Comparison of ENCODE assay signal across 8 cellular contexts in the genomic region with DNA sequence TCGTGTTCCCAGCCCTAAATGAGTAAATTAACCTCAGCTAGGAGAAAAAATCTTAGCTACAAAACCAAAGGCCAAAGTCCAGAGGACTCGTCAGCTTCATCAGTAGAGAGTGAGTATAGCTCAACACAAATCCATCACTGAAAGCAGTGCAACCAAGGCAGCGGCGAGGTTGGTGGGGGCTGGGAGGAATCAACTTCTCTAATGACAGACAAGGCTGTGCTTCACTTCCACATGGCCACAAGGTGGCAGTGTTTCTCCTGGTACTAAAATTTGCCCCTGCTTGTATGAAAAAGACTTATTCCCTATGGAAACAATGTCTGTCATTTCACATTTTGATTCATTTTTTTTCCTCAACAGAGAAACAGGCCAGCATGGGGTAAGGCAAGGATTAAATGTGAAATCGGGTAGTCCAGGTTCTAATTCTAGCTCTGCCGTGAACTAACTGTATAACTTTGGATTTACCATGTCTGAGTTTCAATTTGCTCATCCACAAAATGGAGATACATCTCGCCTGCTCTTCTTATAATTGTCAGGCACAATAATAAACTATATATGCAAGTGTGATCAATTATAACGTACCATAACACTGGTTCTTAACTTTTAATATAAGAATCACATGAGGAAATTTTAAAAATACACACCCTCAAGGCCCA. TPM values are rescaled to one million over a fixed set of nuclear protein-coding genes. Genes with fewer than 3 reads are reported as not detected.
DNase-seq lines count a peak whose midpoint lies in the region; ATAC-seq and TF ChIP-seq lines count a peak whose summit lies in the region.

No MANE protein-coding gene starts in this region.

- peaks cover 4% of the 10 kb centered on the region for H3K36me3 Mint-ChIP-seq in activated T-helper 17 cell treated with anti-CD3 and anti-CD28 coated beads, Interleukin-2, amount 50 U/mL, for 72 hours (ENCODE audit: low read depth)

- peaks cover 16% of the 10 kb centered on the region for H3K4me1 Mint-ChIP-seq in activated T-helper 17 cell treated with anti-CD3 and anti-CD28 coated beads, Interleukin-2, amount 50 U/mL, for 72 hours

- H3K4me1 ChIP-seq in foreskin keratinocyte: peaks cover 6% of the 10 kb centered on the region

- H3K27ac Mint-ChIP-seq in activated T-helper 17 cell treated with anti-CD3 and anti-CD28 coated beads, Interleukin-2, amount 50 U/mL, for 72 hours: no peak overlapping the region

- in situ Hi-C loops in KBM-7 (cut with MboI; ENCODE audit: low pct_unique_long_range_greater_than_20kb, low sequenced_read_pairs): loop anchor here (25.0 kb wide), 1 partner anchor 182 kb away; a partner anchor contains a TSS

- peak; percentile 94 for TF ChIP-seq CTCF in foreskin keratinocyte (conservative IDR thresholded peaks at IDR 0.05)

- no peaks in the 10 kb centered on the region for H3K9me3 Mint-ChIP-seq in activated T-helper 17 cell treated with anti-CD3 and anti-CD28 coated beads, Interleukin-2, amount 50 U/mL, for 72 hours

- DNase-seq in DMS 273 treated with DMSO at 0.1 percent for 48 hours (lab: John Stamatoyannopoulos, UW) (peak; percentile 10), KBM-7 (peak; percentile 81), RPMI7951 (ENCODE audit: low read depth) (peak; percentile 69), foreskin keratinocyte (peak; percentile 17 to 55), nucleus accumbens (lab: John Stamatoyannopoulos, UW) (peak in 53 of 56 donors; percentile 11 to 87 (median 56)), substantia nigra (lab: John Stamatoyannopoulos, UW) (peak in 45 of 49 donors; percentile 3 to 88 (median 70)), cortex of kidney (lab: John Stamatoyannopoulos, UW) (no peak)

- H3K4me3 Mint-ChIP-seq in activated T-helper 17 cell treated with anti-CD3 and anti-CD28 coated beads, Interleukin-2, amount 50 U/mL, for 72 hours: no peak overlapping the region

- H3K27me3 ChIP-seq in foreskin keratinocyte: peaks cover 3% of the 10 kb centered on the region

- H3K27ac ChIP-seq in foreskin keratinocyte (no peak overlapping the region), substantia nigra (ENCODE audit: low read depth, low read length, poor library complexity, severe bottlenecking) (no peak overlapping the region)

- H3K27me3 Mint-ChIP-seq in activated T-helper 17 cell treated with anti-CD3 and anti-CD28 coated beads, Interleukin-2, amount 50 U/mL, for 72 hours: no peaks in the 10 kb centered on the region

- ATAC-seq in activated T-helper 17 cell treated with anti-CD3 and anti-CD28 coated beads, Interleukin-2, amount 50 U/mL, for 72 hours (replicated peaks): peak; percentile 55
- peak; percentile 27 for ATAC-seq in foreskin keratinocyte

RNA-seq across cellular contexts. Expression of a gene that starts 39.3 kb away (rescaled TPM):
- total RNA-seq in RPMI7951 (2014; rRNA removed; shearing (Covaris generic)): 17.7 and 24.9 TPM in 2 replicates
- total RNA-seq in activated T-helper 17 cell treated with anti-CD3 and anti-CD28 coated beads, Interleukin-2, amount 50 U/mL, for 72 hours: 100 to 1,000 TPM; 105 to 121 TPM
- 18.0 and 24.1 TPM in 2 replicates for total RNA-seq in foreskin keratinocyte
- 8.5 and 12.4 TPM in 2 replicates for polyA plus RNA-seq in foreskin keratinocyte
